Comparison of ENCODE assay signal across 1 cellular context in genomic region chr10:48656241-48656921, GRCh38.
TF ChIP-seq lines count a peak whose summit lies in the region.

No MANE protein-coding gene starts in this region.

TF ChIP-seq in K562, 482 proteins besides CTCF, POLR2A, EP300 and RAD21 (continued from another document and continues in another):
- TF ChIP-seq BRCA1 (IDR thresholded peaks at IDR 0.05): no peak
- no peak for TF ChIP-seq BRCA1 (CRISPR knock-in tag; IDR thresholded peaks at IDR 0.05)
- TF ChIP-seq, protein P1, sequence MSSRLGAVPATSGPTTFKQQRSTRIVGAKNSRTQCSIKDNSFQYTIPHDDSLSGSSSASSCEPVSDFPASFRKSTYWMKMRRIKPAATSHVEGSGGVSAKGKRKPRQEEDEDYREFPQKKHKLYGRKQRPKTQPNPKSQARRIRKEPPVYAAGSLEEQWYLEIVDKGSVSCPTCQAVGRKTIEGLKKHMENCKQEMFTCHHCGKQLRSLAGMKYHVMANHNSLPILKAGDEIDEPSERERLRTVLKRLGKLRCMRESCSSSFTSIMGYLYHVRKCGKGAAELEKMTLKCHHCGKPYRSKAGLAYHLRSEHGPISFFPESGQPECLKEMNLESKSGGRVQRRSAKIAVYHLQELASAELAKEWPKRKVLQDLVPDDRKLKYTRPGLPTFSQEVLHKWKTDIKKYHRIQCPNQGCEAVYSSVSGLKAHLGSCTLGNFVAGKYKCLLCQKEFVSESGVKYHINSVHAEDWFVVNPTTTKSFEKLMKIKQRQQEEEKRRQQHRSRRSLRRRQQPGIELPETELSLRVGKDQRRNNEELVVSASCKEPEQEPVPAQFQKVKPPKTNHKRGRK (tag; IDR thresholded peaks at IDR 0.05): no peak
- TF ChIP-seq RBM39 (optimal IDR thresholded peaks at IDR 0.05; ENCODE audit: low read depth, low read length): peak; percentile 54
- TF ChIP-seq TARDBP (IDR thresholded peaks at IDR 0.05): peak; percentile 89; the same call in 1 of the 2 replicates
- TF ChIP-seq ATF1 (CRISPR knock-in tag; IDR thresholded peaks at IDR 0.05): no peak
- peak; percentile 54; the same call in 1 of the 2 replicates for TF ChIP-seq ATF1 (tag; IDR thresholded peaks at IDR 0.05)
- no peak for TF ChIP-seq CHD2 (IDR thresholded peaks at IDR 0.05; ENCODE audit: low read depth, low read length)
- TF ChIP-seq, protein P2, sequence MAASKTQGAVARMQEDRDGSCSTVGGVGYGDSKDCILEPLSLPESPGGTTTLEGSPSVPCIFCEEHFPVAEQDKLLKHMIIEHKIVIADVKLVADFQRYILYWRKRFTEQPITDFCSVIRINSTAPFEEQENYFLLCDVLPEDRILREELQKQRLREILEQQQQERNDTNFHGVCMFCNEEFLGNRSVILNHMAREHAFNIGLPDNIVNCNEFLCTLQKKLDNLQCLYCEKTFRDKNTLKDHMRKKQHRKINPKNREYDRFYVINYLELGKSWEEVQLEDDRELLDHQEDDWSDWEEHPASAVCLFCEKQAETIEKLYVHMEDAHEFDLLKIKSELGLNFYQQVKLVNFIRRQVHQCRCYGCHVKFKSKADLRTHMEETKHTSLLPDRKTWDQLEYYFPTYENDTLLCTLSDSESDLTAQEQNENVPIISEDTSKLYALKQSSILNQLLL (CRISPR knock-in tag; IDR thresholded peaks at IDR 0.05; ENCODE audit: borderline replicate concordance): no peak
- TF ChIP-seq, protein P3, sequence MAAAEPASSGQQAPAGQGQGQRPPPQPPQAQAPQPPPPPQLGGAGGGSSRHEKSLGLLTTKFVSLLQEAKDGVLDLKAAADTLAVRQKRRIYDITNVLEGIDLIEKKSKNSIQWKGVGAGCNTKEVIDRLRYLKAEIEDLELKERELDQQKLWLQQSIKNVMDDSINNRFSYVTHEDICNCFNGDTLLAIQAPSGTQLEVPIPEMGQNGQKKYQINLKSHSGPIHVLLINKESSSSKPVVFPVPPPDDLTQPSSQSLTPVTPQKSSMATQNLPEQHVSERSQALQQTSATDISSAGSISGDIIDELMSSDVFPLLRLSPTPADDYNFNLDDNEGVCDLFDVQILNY (CRISPR knock-in tag; IDR thresholded peaks at IDR 0.05): peak; percentile 75; the same call in 1 of the 2 replicates
- TF ChIP-seq JUND (IDR thresholded peaks at IDR 0.05; ENCODE audit: borderline replicate concordance, low read depth, low read length): peak; percentile 71
- no peak; the same call in 2 of the 3 replicates for TF ChIP-seq JUND (tag; IDR thresholded peaks at IDR 0.05; ENCODE audit: borderline replicate concordance, low read depth, low read length)
- TF ChIP-seq ZBTB26 (CRISPR knock-in tag; IDR thresholded peaks at IDR 0.05): no peak
- TF ChIP-seq SNIP1 (IDR thresholded peaks at IDR 0.05; ENCODE audit: low read depth): no peak
- no peak for TF ChIP-seq ZC3H8 (IDR thresholded peaks at IDR 0.05)
- no peak for TF ChIP-seq MEF2D (tag; conservative IDR thresholded peaks at IDR 0.05; ENCODE audit: low read depth)
- peak; percentile 57 for TF ChIP-seq NEUROD1 (IDR thresholded peaks at IDR 0.05; ENCODE audit: borderline replicate concordance, low read depth, low read length, partially characterized antibody)
- no peak for TF ChIP-seq TEAD2 (tag; IDR thresholded peaks at IDR 0.05)
- 0 out of 2 replicates have a peak, but pooled peaks have one; percentile 52 for TF ChIP-seq RREB1 (CRISPR knock-in tag; IDR thresholded peaks at IDR 0.05)
- peak; percentile 72; the same call in 1 of the 2 replicates for TF ChIP-seq L3MBTL2 (IDR thresholded peaks at IDR 0.05)
- TF ChIP-seq GABPA (tag; conservative IDR thresholded peaks at IDR 0.05; ENCODE audit: low read depth): peak; percentile 83
- peak; percentile 54 for TF ChIP-seq RBM22 (IDR thresholded peaks at IDR 0.05; ENCODE audit: low read depth, low read length, poor library complexity, severe bottlenecking)
- TF ChIP-seq, protein P4, sequence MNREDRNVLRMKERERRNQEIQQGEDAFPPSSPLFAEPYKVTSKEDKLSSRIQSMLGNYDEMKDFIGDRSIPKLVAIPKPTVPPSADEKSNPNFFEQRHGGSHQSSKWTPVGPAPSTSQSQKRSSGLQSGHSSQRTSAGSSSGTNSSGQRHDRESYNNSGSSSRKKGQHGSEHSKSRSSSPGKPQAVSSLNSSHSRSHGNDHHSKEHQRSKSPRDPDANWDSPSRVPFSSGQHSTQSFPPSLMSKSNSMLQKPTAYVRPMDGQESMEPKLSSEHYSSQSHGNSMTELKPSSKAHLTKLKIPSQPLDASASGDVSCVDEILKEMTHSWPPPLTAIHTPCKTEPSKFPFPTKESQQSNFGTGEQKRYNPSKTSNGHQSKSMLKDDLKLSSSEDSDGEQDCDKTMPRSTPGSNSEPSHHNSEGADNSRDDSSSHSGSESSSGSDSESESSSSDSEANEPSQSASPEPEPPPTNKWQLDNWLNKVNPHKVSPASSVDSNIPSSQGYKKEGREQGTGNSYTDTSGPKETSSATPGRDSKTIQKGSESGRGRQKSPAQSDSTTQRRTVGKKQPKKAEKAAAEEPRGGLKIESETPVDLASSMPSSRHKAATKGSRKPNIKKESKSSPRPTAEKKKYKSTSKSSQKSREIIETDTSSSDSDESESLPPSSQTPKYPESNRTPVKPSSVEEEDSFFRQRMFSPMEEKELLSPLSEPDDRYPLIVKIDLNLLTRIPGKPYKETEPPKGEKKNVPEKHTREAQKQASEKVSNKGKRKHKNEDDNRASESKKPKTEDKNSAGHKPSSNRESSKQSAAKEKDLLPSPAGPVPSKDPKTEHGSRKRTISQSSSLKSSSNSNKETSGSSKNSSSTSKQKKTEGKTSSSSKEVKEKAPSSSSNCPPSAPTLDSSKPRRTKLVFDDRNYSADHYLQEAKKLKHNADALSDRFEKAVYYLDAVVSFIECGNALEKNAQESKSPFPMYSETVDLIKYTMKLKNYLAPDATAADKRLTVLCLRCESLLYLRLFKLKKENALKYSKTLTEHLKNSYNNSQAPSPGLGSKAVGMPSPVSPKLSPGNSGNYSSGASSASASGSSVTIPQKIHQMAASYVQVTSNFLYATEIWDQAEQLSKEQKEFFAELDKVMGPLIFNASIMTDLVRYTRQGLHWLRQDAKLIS (CRISPR knock-in tag; IDR thresholded peaks at IDR 0.05): no peak
- 0 out of 4 replicates have a peak, but pooled peaks of 1 of the 2 experiments have one; percentile 19 for TF ChIP-seq SIX5 (IDR thresholded peaks at IDR 0.05; ENCODE audit: borderline replicate concordance in 1 of 2, insufficient read depth in 1 of 2, low read depth in 1 of 2, low read length in 2 of 2)
- TF ChIP-seq, protein P5, sequence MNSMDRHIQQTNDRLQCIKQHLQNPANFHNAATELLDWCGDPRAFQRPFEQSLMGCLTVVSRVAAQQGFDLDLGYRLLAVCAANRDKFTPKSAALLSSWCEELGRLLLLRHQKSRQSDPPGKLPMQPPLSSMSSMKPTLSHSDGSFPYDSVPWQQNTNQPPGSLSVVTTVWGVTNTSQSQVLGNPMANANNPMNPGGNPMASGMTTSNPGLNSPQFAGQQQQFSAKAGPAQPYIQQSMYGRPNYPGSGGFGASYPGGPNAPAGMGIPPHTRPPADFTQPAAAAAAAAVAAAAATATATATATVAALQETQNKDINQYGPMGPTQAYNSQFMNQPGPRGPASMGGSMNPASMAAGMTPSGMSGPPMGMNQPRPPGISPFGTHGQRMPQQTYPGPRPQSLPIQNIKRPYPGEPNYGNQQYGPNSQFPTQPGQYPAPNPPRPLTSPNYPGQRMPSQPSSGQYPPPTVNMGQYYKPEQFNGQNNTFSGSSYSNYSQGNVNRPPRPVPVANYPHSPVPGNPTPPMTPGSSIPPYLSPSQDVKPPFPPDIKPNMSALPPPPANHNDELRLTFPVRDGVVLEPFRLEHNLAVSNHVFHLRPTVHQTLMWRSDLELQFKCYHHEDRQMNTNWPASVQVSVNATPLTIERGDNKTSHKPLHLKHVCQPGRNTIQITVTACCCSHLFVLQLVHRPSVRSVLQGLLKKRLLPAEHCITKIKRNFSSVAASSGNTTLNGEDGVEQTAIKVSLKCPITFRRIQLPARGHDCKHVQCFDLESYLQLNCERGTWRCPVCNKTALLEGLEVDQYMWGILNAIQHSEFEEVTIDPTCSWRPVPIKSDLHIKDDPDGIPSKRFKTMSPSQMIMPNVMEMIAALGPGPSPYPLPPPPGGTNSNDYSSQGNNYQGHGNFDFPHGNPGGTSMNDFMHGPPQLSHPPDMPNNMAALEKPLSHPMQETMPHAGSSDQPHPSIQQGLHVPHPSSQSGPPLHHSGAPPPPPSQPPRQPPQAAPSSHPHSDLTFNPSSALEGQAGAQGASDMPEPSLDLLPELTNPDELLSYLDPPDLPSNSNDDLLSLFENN (IDR thresholded peaks at IDR 0.05; ENCODE audit: low read depth in 2 of 2, low read length in 2 of 2): 0 out of 4 replicates have a peak, but pooled peaks of 1 of the 2 experiments have one; percentile 50
- TF ChIP-seq TFAM (CRISPR knock-in tag; conservative IDR thresholded peaks at IDR 0.05): no peak
- TF ChIP-seq MTA1 (IDR thresholded peaks at IDR 0.05; ENCODE audit: borderline replicate concordance): no peak
- 0 out of 2 replicates have a peak, but pooled peaks have one; percentile 45 for TF ChIP-seq ZC3H11A (IDR thresholded peaks at IDR 0.05; ENCODE audit: low read depth, low read length)
- no peak for TF ChIP-seq RFX1 (IDR thresholded peaks at IDR 0.05)
- peak; percentile 69 for TF ChIP-seq HMGN3 (IDR thresholded peaks at IDR 0.05; ENCODE audit: borderline replicate concordance, extremely low read depth, insufficient read length, low read depth, low read length)
- no peak for TF ChIP-seq SPI1 (IDR thresholded peaks at IDR 0.05; ENCODE audit: borderline replicate concordance, low read depth, low read length)
- peak; percentile 96 for TF ChIP-seq ETV5 (CRISPR knock-in tag; IDR thresholded peaks at IDR 0.05; ENCODE audit: low read depth)
- peak; percentile 72; the same call in 1 of the 2 replicates for TF ChIP-seq JUN (IDR thresholded peaks at IDR 0.05; ENCODE audit: borderline replicate concordance, low read depth, low read length)
- no peak for TF ChIP-seq JUN (CRISPR knock-in tag; IDR thresholded peaks at IDR 0.05; ENCODE audit: borderline replicate concordance)
- TF ChIP-seq GATAD2B (IDR thresholded peaks at IDR 0.05; ENCODE audit: borderline replicate concordance): peak; percentile 94; the same call in 1 of the 2 replicates
- TF ChIP-seq ZBTB17 (CRISPR knock-in tag; IDR thresholded peaks at IDR 0.05): peak; percentile 45; the same call in 1 of the 2 replicates
- TF ChIP-seq SAFB (IDR thresholded peaks at IDR 0.05; ENCODE audit: borderline replicate concordance, low read depth, low read length): 0 out of 2 replicates have a peak, but pooled peaks have one; percentile 24
- 0 out of 2 replicates have a peak, but pooled peaks have one; percentile 62 for TF ChIP-seq SIN3B (IDR thresholded peaks at IDR 0.05; ENCODE audit: low read depth)
- TF ChIP-seq, protein P6, sequence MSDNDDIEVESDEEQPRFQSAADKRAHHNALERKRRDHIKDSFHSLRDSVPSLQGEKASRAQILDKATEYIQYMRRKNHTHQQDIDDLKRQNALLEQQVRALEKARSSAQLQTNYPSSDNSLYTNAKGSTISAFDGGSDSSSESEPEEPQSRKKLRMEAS (CRISPR knock-in tag; IDR thresholded peaks at IDR 0.05): peak; percentile 74
- peak; percentile 95 for TF ChIP-seq CXXC5 (CRISPR knock-in tag; IDR thresholded peaks at IDR 0.05)
- TF ChIP-seq CTBP1 (IDR thresholded peaks at IDR 0.05; ENCODE audit: borderline replicate concordance): peak; percentile 93
